Comparison of ENCODE assay signal across 18 cellular contexts in the genomic region with DNA sequence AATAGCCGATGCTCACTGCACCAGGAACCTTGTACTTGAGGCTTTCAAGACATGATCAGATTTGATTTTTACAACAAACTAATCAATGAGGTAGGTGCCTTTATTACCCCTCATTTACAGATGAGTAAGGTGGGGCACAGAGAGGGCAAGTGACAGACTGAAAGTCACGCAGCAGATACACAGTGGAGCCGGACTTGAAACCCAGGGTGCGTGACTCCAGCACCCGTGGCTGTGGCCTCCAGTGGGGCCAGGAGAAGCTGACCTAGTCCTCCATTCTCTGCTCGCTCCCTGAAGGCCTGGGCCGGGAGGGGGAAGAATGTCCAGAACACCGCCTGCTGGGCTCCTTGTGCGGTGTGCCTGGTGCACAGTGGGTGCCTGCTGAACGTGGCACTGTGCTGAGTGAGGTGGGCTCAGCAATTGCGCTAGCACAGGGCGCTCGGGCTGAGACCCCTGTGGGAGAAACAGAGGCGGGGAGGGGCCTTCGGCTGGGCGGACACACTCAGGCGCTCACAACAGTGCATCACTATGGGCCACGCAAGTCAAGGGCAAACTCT.
DNase-seq lines count a peak whose midpoint lies in the region; ATAC-seq and TF ChIP-seq lines count a peak whose summit lies in the region.
"Had no signal": no experiment of that assay in that cellular context is flagged by ENCODE, and none has a peak within 500 bp of the region (broad histone marks: within the 10 kb centered on the region; RNA-seq: fewer than 3 reads in every experiment).

No MANE protein-coding gene starts in this region.

- H3K27me3 Mint-ChIP-seq in brain (peaks cover 9% of the 10 kb centered on the region), nephron (ENCODE audit: low read depth) (peaks cover 15% of the 10 kb centered on the region), endothelial cell (ENCODE audit: unreplicated experiment) (peaks cover 5% of the 10 kb centered on the region)

- H3K9me3 ChIP-seq in subcutaneous abdominal adipose tissue (ENCODE audit: control insufficient read depth in 5 of 5, low read length in 5 of 5): peaks cover 0 to 7% (median 3%) of the 10 kb centered on the region in 5 donors

- H3K4me1 Mint-ChIP-seq in brain: peaks cover 54% of the 10 kb centered on the region
- H3K4me1 Mint-ChIP-seq in nephron: peaks cover 34% of the 10 kb centered on the region
- H3K4me1 Mint-ChIP-seq in endothelial cell (ENCODE audit: unreplicated experiment): no peaks in the 10 kb centered on the region
- H3K4me1 Mint-ChIP-seq: activated naive CD8-positive, alpha-beta T cell treated with anti-CD3 and anti-CD28 coated beads for 36 hours had no signal

- H3K4me3 ChIP-seq in subcutaneous abdominal adipose tissue (ENCODE audit: low read depth in 1 of 5, low read length in 5 of 5): no peak overlapping the region
- H3K4me3 ChIP-seq: left lung had no signal

- TF ChIP-seq CTCF in C4-2B (conservative IDR thresholded peaks at IDR 0.05) (no peak), brain (conservative IDR thresholded peaks at IDR 0.05) (no peak), nephron (IDR thresholded peaks at IDR 0.05; ENCODE audit: unreplicated experiment in 3 of 3) (no peak), endothelial cell (IDR thresholded peaks at IDR 0.05; ENCODE audit: unreplicated experiment) (no peak)

- peaks cover 0 to 9% (median 6%) of the 10 kb centered on the region in 5 donors for H3K27me3 ChIP-seq in subcutaneous abdominal adipose tissue (ENCODE audit: control insufficient read depth in 5 of 5, insufficient read depth in 4 of 5, low read length in 5 of 5)
- H3K27me3 ChIP-seq: left lung had no signal

- no peak overlapping the region for H3K9ac ChIP-seq in subcutaneous abdominal adipose tissue (ENCODE audit: low read length in 5 of 5)

- peak overlapping the region in 2 of 5 experiments; percentile 25 to 29 for H3K4me3 Mint-ChIP-seq in brain
- H3K4me3 Mint-ChIP-seq in nephron: no peak overlapping the region
- no peak overlapping the region for H3K4me3 Mint-ChIP-seq in endothelial cell (ENCODE audit: unreplicated experiment)
- H3K4me3 Mint-ChIP-seq: activated naive CD8-positive, alpha-beta T cell treated with anti-CD3 and anti-CD28 coated beads for 36 hours; activated T-helper 1 cell treated with anti-CD3 and anti-CD28 coated beads, Interleukin-12 subunit alpha, Interleukin-12 subunit beta, Interleukin-2, Interleukin-4 antibody, amounts not matched to agents 30 ng/mL and 10 ng/mL and 1 ng/mL, durations not matched to agents 14 hours and 24 hours and 36 hours had no signal

- H3K27ac Mint-ChIP-seq in brain (peak overlapping the region; percentile 72 to 94 (median 83)), nephron (peak overlapping the region in 2 of 3 experiments; percentile 25 to 37), endothelial cell (ENCODE audit: unreplicated experiment) (no peak overlapping the region)
- H3K27ac Mint-ChIP-seq: activated naive CD8-positive, alpha-beta T cell treated with anti-CD3 and anti-CD28 coated beads for 36 hours; activated T-helper 1 cell treated with anti-CD3 and anti-CD28 coated beads, Interleukin-12 subunit alpha, Interleukin-12 subunit beta, Interleukin-2, Interleukin-4 antibody, amounts not matched to agents 30 ng/mL and 10 ng/mL and 1 ng/mL, durations not matched to agents 14 hours and 24 hours and 36 hours had no signal

- peaks cover 4 to 75% (median 46%) of the 10 kb centered on the region in 5 donors for H3K4me1 ChIP-seq in subcutaneous abdominal adipose tissue (ENCODE audit: control insufficient read depth in 5 of 5, insufficient read depth in 5 of 5, low read length in 5 of 5)

- no peaks in the 10 kb centered on the region for H3K36me3 Mint-ChIP-seq in brain
- no peaks in the 10 kb centered on the region for H3K36me3 Mint-ChIP-seq in nephron (ENCODE audit: low read depth)
- no peaks in the 10 kb centered on the region for H3K36me3 Mint-ChIP-seq in endothelial cell (ENCODE audit: low read depth, unreplicated experiment)
- H3K36me3 Mint-ChIP-seq: activated naive CD8-positive, alpha-beta T cell treated with anti-CD3 and anti-CD28 coated beads for 36 hours had no signal

- H3K27ac ChIP-seq in C4-2B (peak overlapping the region; percentile 45; the same call in 1 of the 2 replicates), subcutaneous abdominal adipose tissue (ENCODE audit: low read depth, low read length) (peak overlapping the region; percentile 30)
- H3K27ac ChIP-seq: left lung, RWPE1 had no signal

- H3K9me3 Mint-ChIP-seq in brain (peaks cover 0 to 20% (median 9%) of the 10 kb centered on the region in 5 experiments), nephron (peaks cover 6% of the 10 kb centered on the region), endothelial cell (ENCODE audit: unreplicated experiment) (peaks cover 2% of the 10 kb centered on the region)

- H3K36me3 ChIP-seq in subcutaneous abdominal adipose tissue (ENCODE audit: control insufficient read depth in 5 of 5, insufficient read depth in 5 of 5, low read length in 5 of 5): no peaks in the 10 kb centered on the region
- H3K36me3 ChIP-seq: left lung had no signal

- no peak for ATAC-seq in GM21526 (IDR thresholded peaks at IDR 0.05; ENCODE audit: low FRiP score, unreplicated experiment)

- no peak for DNase-seq in endothelial cell (ENCODE audit: low spot score)
- DNase-seq in pons (ENCODE audit: low spot score): no peak
- no peak for DNase-seq in anterior cingulate cortex (lab: John Stamatoyannopoulos, UW)
- DNase-seq: activated CD4-positive, CD25-positive, alpha-beta regulatory T cell treated with anti-CD3 and anti-CD28 coated beads, Interleukin-2, amount 50 U/mL, for 72 hours; activated naive CD8-positive, alpha-beta T cell treated with anti-CD3 and anti-CD28 coated beads for 36 hours; DND-41; erythroblast; Karpas-422; stimulated activated CD4-positive, alpha-beta T cell treated with anti-CD3 and anti-CD28 coated beads, Interleukin-1b, Interleukin-23, amount 100 ng/mL, for 48 hours; stimulated activated naive CD4-positive, alpha-beta T cell had no signal
